In genomic region chr21:36999131-36999898, GRCh38 we compare ENCODE assay signal across 31 cellular contexts. TPM values are rescaled to one million over a fixed set of nuclear protein-coding genes. Genes with fewer than 3 reads are reported as not detected.
"Had no signal": no experiment of that assay in that cellular context is flagged by ENCODE, and none has a peak within 500 bp of the region (broad histone marks: within the 10 kb centered on the region; RNA-seq: fewer than 3 reads in every experiment).

No MANE protein-coding gene starts in this region.

- H3K9me3 ChIP-seq: mucosa of descending colon, neutrophil, right lobe of liver, testis, thyroid gland, transverse colon, upper lobe of left lung, vagina had no signal

- FAIRE-seq: kidney had no signal

- H3K27ac ChIP-seq: left ventricle myocardium inferior, neutrophil, right atrium auricular region, right lobe of liver, stomach, testis, thyroid gland, transverse colon, upper lobe of left lung, vagina had no signal

- H3K36me3 ChIP-seq: left ventricle myocardium inferior, neutrophil, right atrium auricular region, right lobe of liver, stomach, thyroid gland, transverse colon, upper lobe of left lung, vagina had no signal

- DNase-seq: hippocampal formation; kidney; left ventricle myocardium inferior; mesendoderm; midbrain; mucosa of descending colon; naive thymus-derived CD4-positive, alpha-beta T cell; occipital lobe; stimulated activated CD4-positive, alpha-beta T cell treated with anti-CD3 and anti-CD28 coated beads, Interleukin-1b, Interleukin-23, amount 100 ng/mL, for 48 hours; stimulated activated CD4-positive, alpha-beta T cell treated with anti-CD3 and anti-CD28 coated beads, Interleukin-2, amount 100 ng/mL, for 48 hours; stimulated activated CD4-positive, alpha-beta T cell treated with anti-CD3 and anti-CD28 coated beads, Interleukin-4, amount 100 ng/mL, for 4 hours; stimulated activated CD8-positive, alpha-beta memory T cell treated with anti-CD3 and anti-CD28 coated beads, Interleukin-4, amount 100 ng/mL, for 48 hours; stimulated activated naive CD8-positive, alpha-beta T cell treated with anti-CD3 and anti-CD28 coated beads, Interleukin-15, Interleukin-2, amounts not matched to agents 100 U/mL and 50 U/mL, for 24 hours; stomach; testis; thyroid gland; transverse colon; upper lobe of left lung had no signal

- H3K4me3 ChIP-seq: left ventricle myocardium inferior, lung, mucosa of descending colon, right atrium auricular region, right lobe of liver, smooth muscle cell, stomach, testis, thyroid gland, transverse colon, upper lobe of left lung, vagina had no signal

- H3K27me3 ChIP-seq: right lobe of liver, testis, thyroid gland, upper lobe of left lung, vagina had no signal

- H3K4me1 ChIP-seq: left ventricle myocardium inferior, right atrium auricular region, right lobe of liver, stomach, testis, thyroid gland, transverse colon, vagina had no signal

- H3K4me2 ChIP-seq: smooth muscle cell had no signal

- ATAC-seq: mucosa of descending colon; naive thymus-derived CD4-positive, alpha-beta T cell; natural killer cell treated with Interleukin-12 subunit alpha and Interleukin-12 subunit beta and Interleukin-15 and Interleukin-18, amount 100 ng/mL, for 72 hours; right lobe of liver; stimulated activated memory B cell treated with anti-CD40 and anti-IgM and Interleukin-4, amounts not matched to agents 10 μg/mL and 1 μg/mL and 100 μg/mL, for 72 hours; stimulated activated naive CD8-positive, alpha-beta T cell treated with anti-CD3 and anti-CD28 coated beads, Interleukin-15, Interleukin-2, amounts not matched to agents 100 U/mL and 50 U/mL, for 24 hours had no signal

RNA-seq across cellular contexts. Expression of gene RIPPLY3, which starts 7.2 kb away (rescaled TPM):
- total RNA-seq: left ventricle myocardium inferior; lower leg skin; mucosa of descending colon; myocyte; naive thymus-derived CD4-positive, alpha-beta T cell; natural killer cell treated with Interleukin-12 subunit alpha and Interleukin-12 subunit beta and Interleukin-15 and Interleukin-18, amount 100 ng/mL, for 72 hours; occipital lobe; pulmonary artery endothelial cell; right atrium auricular region; skeletal muscle tissue; smooth muscle cell; thyroid gland; urinary bladder; vagina had no signal
- polyA plus RNA-seq: naive thymus-derived CD4-positive, alpha-beta T cell; smooth muscle cell had no signal
